ENCODE assay signal across 30 cellular contexts in the genomic region with DNA sequence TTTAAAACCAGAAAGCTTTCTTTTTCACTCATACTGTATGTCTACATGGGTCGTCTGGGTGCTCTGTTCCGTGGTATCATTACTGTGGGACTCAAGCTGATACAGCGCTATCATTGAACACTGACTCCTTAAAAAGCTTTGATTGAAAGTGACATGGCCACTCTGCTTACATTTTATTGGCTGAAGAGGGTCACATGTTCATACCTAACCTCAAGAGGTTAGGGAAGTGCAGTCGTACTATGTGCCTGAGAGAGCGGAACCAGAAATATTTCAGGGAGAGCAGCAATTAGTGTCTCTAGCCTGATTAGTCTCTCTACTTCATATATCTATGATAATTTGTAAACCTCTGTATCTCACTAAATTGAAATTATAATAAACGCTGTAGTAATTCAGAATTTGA.
"Had no signal": no experiment of that assay in that cellular context is flagged by ENCODE, and none has a peak within 500 bp of the region (broad histone marks: within the 10 kb centered on the region; RNA-seq: fewer than 3 reads in every experiment).

No MANE protein-coding gene starts in this region.

- H3K27me3 Mint-ChIP-seq: activated CD4-positive, alpha-beta T cell treated with anti-CD3 and anti-CD28 coated beads, Interleukin-2, amount 10 ng/mL, durations not matched to agents 7 days and 5 days; activated T-cell treated with anti-CD3 and anti-CD28 coated beads, Interleukin-2, amount 50 U/mL, for 24 hours had no signal

- H3K27me3 ChIP-seq: adrenal gland, body of pancreas, breast epithelium, MG63, SJCRH30 had no signal

- H3K27ac ChIP-seq: adrenal gland, body of pancreas, breast epithelium, SJCRH30, SK-N-MC, WERI-Rb-1 had no signal

- H3K4me3 ChIP-seq: adrenal gland, body of pancreas, breast epithelium, MG63, SJCRH30, SK-N-MC had no signal

- H3K4me3 Mint-ChIP-seq: activated CD4-positive, alpha-beta T cell treated with anti-CD3 and anti-CD28 coated beads, Interleukin-2, amount 10 ng/mL, durations not matched to agents 7 days and 5 days; activated CD8-positive, alpha-beta T cell treated with anti-CD3 and anti-CD28 coated beads, Interleukin-2, amount 10 ng/mL, durations not matched to agents 7 days and 5 days; activated naive CD4-positive, alpha-beta T cell treated with anti-CD3 and anti-CD28 coated beads for 36 hours; activated T-cell treated with anti-CD3 and anti-CD28 coated beads, Interleukin-2, amount 50 U/mL, for 24 hours had no signal

- H3K9me3 ChIP-seq: adrenal gland, body of pancreas, breast epithelium, MG63, SJCRH30 had no signal

- H3K27ac Mint-ChIP-seq: activated CD4-positive, alpha-beta T cell treated with anti-CD3 and anti-CD28 coated beads, Interleukin-2, amount 10 ng/mL, durations not matched to agents 7 days and 5 days; activated CD8-positive, alpha-beta T cell treated with anti-CD3 and anti-CD28 coated beads, Interleukin-2, amount 10 ng/mL, durations not matched to agents 7 days and 5 days; activated naive CD4-positive, alpha-beta T cell treated with anti-CD3 and anti-CD28 coated beads for 36 hours; activated naive CD4-positive, alpha-beta T cell treated with anti-CD3 and anti-CD28 coated beads, Interleukin-2, amount 50 U/mL, for 72 hours; activated T-cell treated with anti-CD3 and anti-CD28 coated beads, Interleukin-2, amount 50 U/mL, for 24 hours; activated T-helper 2 cell treated with anti-CD3 and anti-CD28 coated beads, Interferon-gamma antibody, Interleukin-2, Interleukin-4, amounts not matched to agents 10 μg/mL and 5 μg/mL and 100 μg/mL, durations not matched to agents 14 hours and 24 hours and 36 hours had no signal

- H3K9me3 Mint-ChIP-seq: activated CD4-positive, alpha-beta T cell treated with anti-CD3 and anti-CD28 coated beads, Interleukin-2, amount 10 ng/mL, durations not matched to agents 7 days and 5 days; activated naive CD4-positive, alpha-beta T cell treated with anti-CD3 and anti-CD28 coated beads for 36 hours; activated naive CD4-positive, alpha-beta T cell treated with anti-CD3 and anti-CD28 coated beads, Interleukin-2, amount 50 U/mL, for 72 hours; activated T-cell treated with anti-CD3 and anti-CD28 coated beads, Interleukin-2, amount 50 U/mL, for 24 hours; activated T-helper 2 cell treated with anti-CD3 and anti-CD28 coated beads, Interferon-gamma antibody, Interleukin-2, Interleukin-4, amounts not matched to agents 10 μg/mL and 5 μg/mL and 100 μg/mL, durations not matched to agents 14 hours and 24 hours and 36 hours had no signal

- H3K36me3 ChIP-seq: adrenal gland, breast epithelium, SJCRH30, WERI-Rb-1 had no signal

- H3K4me1 Mint-ChIP-seq: activated CD4-positive, alpha-beta T cell treated with anti-CD3 and anti-CD28 coated beads, Interleukin-2, amount 10 ng/mL, durations not matched to agents 7 days and 5 days had no signal

- FAIRE-seq: astrocyte had no signal

- DNase-seq: activated CD4-positive, alpha-beta T cell treated with anti-CD3 and anti-CD28 coated beads, Interleukin-2, amount 10 ng/mL, durations not matched to agents 7 days and 5 days; activated CD4-positive, alpha-beta T cell treated with anti-CD3 and anti-CD28 coated beads, Interleukin-2, amount 50 U/mL, for 48 hours; activated CD8-positive, alpha-beta T cell treated with anti-CD3 and anti-CD28 coated beads, Interleukin-2, amount 10 ng/mL, durations not matched to agents 7 days and 5 days; activated gamma-delta T cell treated with Interleukin-2 at 50 U/mL for 16 hours; activated naive CD4-positive, alpha-beta T cell treated with anti-CD3 and anti-CD28 coated beads for 36 hours; activated T-cell treated with anti-CD3 and anti-CD28 coated beads, Interleukin-2, amount 50 U/mL, for 24 hours; adrenal gland; body of pancreas; cerebellar nuclear complex; Karpas-422; MG63; NCI-H1048; NCI-H1105 treated with DMSO at 0.1 percent for 48 hours; NCI-H1436; NCI-H1694; NCI-H1930; NCI-H2081 treated with DMSO at 0.1 percent for 48 hours; NCI-H226; NCI-H446 treated with DMSO at 0.1 percent for 48 hours; NCI-H524; SHP77; SJCRH30; T1000; WERI-Rb-1 had no signal

- ATAC-seq: activated CD8-positive, alpha-beta T cell treated with anti-CD3 and anti-CD28 coated beads, Interleukin-2, amount 10 ng/mL, durations not matched to agents 7 days and 5 days; activated naive CD4-positive, alpha-beta T cell treated with anti-CD3 and anti-CD28 coated beads, Interleukin-2, amount 50 U/mL, for 72 hours; body of pancreas; Panc1 had no signal

- H3K4me1 ChIP-seq: adrenal gland, body of pancreas, breast epithelium, SJCRH30 had no signal
